Comparison of ENCODE assay signal across 8 cellular contexts in genomic region chr16:3131755-3132377, GRCh38. TPM values are rescaled to one million over a fixed set of nuclear protein-coding genes. Genes with fewer than 3 reads are reported as not detected.
A peak's percentile ranks its signal among the peaks of the same experiment; 100 is the strongest.
DNase-seq lines count a peak whose midpoint lies in the region; ATAC-seq and TF ChIP-seq lines count a peak whose summit lies in the region.

No MANE protein-coding gene starts in this region.

- no peak overlapping the region for H3K27ac Mint-ChIP-seq in activated T-helper 1 cell treated with anti-CD3 and anti-CD28 coated beads, Interleukin-12 subunit alpha, Interleukin-12 subunit beta, Interleukin-2, Interleukin-4 antibody, amounts not matched to agents 30 ng/mL and 10 ng/mL and 1 ng/mL, durations not matched to agents 14 hours and 24 hours and 36 hours
- peak overlapping the region in 5 of 6 donors; percentile 11 to 77 (median 45) for H3K27ac Mint-ChIP-seq in immature natural killer cell
- H3K27ac Mint-ChIP-seq in type B pancreatic cell = no peak overlapping the region

- intact Hi-C loops in activated T-helper 1 cell treated with anti-CD3 and anti-CD28 coated beads, Interleukin-12 subunit alpha, Interleukin-12 subunit beta, Interleukin-2, Interleukin-4 antibody, amounts not matched to agents 30 ng/mL and 10 ng/mL and 1 ng/mL, durations not matched to agents 14 hours and 24 hours and 36 hours (cut with micrococcal nuclease) = no loop called here

- no peak overlapping the region for H3K27ac ChIP-seq in OCI-LY1 (ENCODE audit: low read depth, low read length, poor library complexity, severe bottlenecking)

- H3K4me1 ChIP-seq in OCI-LY1 (ENCODE audit: insufficient read depth, low read length, severe bottlenecking) = peaks cover 37% of the 10 kb centered on the region

- peaks cover 47% of the 10 kb centered on the region for H3K4me1 Mint-ChIP-seq in activated T-helper 1 cell treated with anti-CD3 and anti-CD28 coated beads, Interleukin-12 subunit alpha, Interleukin-12 subunit beta, Interleukin-2, Interleukin-4 antibody, amounts not matched to agents 30 ng/mL and 10 ng/mL and 1 ng/mL, durations not matched to agents 14 hours and 24 hours and 36 hours (ENCODE audit: low read depth)
- H3K4me1 Mint-ChIP-seq in immature natural killer cell (peaks cover 55 to 64% of the 10 kb centered on the region in 2 donors), type B pancreatic cell (ENCODE audit: unreplicated experiment) (peaks cover 30% of the 10 kb centered on the region)

- H4K20me1 ChIP-seq in OCI-LY1 (ENCODE audit: insufficient read depth, low read length) = no peaks in the 10 kb centered on the region

- H3K27me3 Mint-ChIP-seq in activated T-helper 1 cell treated with anti-CD3 and anti-CD28 coated beads, Interleukin-12 subunit alpha, Interleukin-12 subunit beta, Interleukin-2, Interleukin-4 antibody, amounts not matched to agents 30 ng/mL and 10 ng/mL and 1 ng/mL, durations not matched to agents 14 hours and 24 hours and 36 hours (ENCODE audit: insufficient read depth) = no peaks in the 10 kb centered on the region
- H3K27me3 Mint-ChIP-seq in immature natural killer cell (ENCODE audit: low read depth in 3 of 3) = peaks cover 0 to 3% (median 2%) of the 10 kb centered on the region in 3 donors
- no peaks in the 10 kb centered on the region for H3K27me3 Mint-ChIP-seq in type B pancreatic cell

- H3K4me3 ChIP-seq in OCI-LY1 (ENCODE audit: low read depth, low read length, poor library complexity, severe bottlenecking) = no peak overlapping the region

- no peaks in the 10 kb centered on the region for H3K9me3 ChIP-seq in OCI-LY1 (ENCODE audit: low read length)

- no peak overlapping the region for H2AFZ ChIP-seq in OCI-LY1 (ENCODE audit: low read length)

- H3K9me2 ChIP-seq in OCI-LY1 (ENCODE audit: low read depth, low read length) = no peaks in the 10 kb centered on the region

- H3K79me2 ChIP-seq in OCI-LY1 (ENCODE audit: insufficient read depth, low read length) = peaks cover 14% of the 10 kb centered on the region

- H3K4me3 Mint-ChIP-seq in activated T-helper 1 cell treated with anti-CD3 and anti-CD28 coated beads, Interleukin-12 subunit alpha, Interleukin-12 subunit beta, Interleukin-2, Interleukin-4 antibody, amounts not matched to agents 30 ng/mL and 10 ng/mL and 1 ng/mL, durations not matched to agents 14 hours and 24 hours and 36 hours = peak overlapping the region; percentile 39
- H3K4me3 Mint-ChIP-seq in immature natural killer cell (no peak overlapping the region), type B pancreatic cell (peak overlapping the region; percentile 76)

- ATAC-seq in HG02763 (IDR thresholded peaks at IDR 0.05; ENCODE audit: unreplicated experiment) = no peak

- DNase-seq in activated effector memory CD4-positive, alpha-beta T cell treated with anti-CD3 and anti-CD28 coated beads, Interleukin-2, amount 50 U/mL, for 16 hours = peak; percentile 73
- DNase-seq in activated effector memory CD4-positive, alpha-beta T cell treated with Interleukin-2 at 50 U/mL for 16 hours = no peak
- DNase-seq in activated T-helper 1 cell treated with anti-CD3 and anti-CD28 coated beads, Interleukin-12 subunit alpha, Interleukin-12 subunit beta, Interleukin-2, Interleukin-4 antibody, amounts not matched to agents 30 ng/mL and 10 ng/mL and 1 ng/mL, durations not matched to agents 14 hours and 24 hours and 36 hours (ENCODE audit: low spot score) = peak; percentile 30
- DNase-seq in immature natural killer cell (peak; percentile 33 to 42 (median 34)), type B pancreatic cell (ENCODE audit: extremely low spot score, unreplicated experiment) (no peak), G401 (ENCODE audit: low spot score) (no peak)

- no peaks in the 10 kb centered on the region for H3K27me3 ChIP-seq in OCI-LY1 (ENCODE audit: insufficient read depth, low read length)

- peaks cover 19% of the 10 kb centered on the region for H3K36me3 Mint-ChIP-seq in activated T-helper 1 cell treated with anti-CD3 and anti-CD28 coated beads, Interleukin-12 subunit alpha, Interleukin-12 subunit beta, Interleukin-2, Interleukin-4 antibody, amounts not matched to agents 30 ng/mL and 10 ng/mL and 1 ng/mL, durations not matched to agents 14 hours and 24 hours and 36 hours (ENCODE audit: low read depth)
- peaks cover 2 to 5% (median 3%) of the 10 kb centered on the region in 3 donors for H3K36me3 Mint-ChIP-seq in immature natural killer cell
- peaks cover 11% of the 10 kb centered on the region for H3K36me3 Mint-ChIP-seq in type B pancreatic cell

- H3K4me2 ChIP-seq in OCI-LY1 (ENCODE audit: low read length) = no peak overlapping the region

- H3K9me3 Mint-ChIP-seq in activated T-helper 1 cell treated with anti-CD3 and anti-CD28 coated beads, Interleukin-12 subunit alpha, Interleukin-12 subunit beta, Interleukin-2, Interleukin-4 antibody, amounts not matched to agents 30 ng/mL and 10 ng/mL and 1 ng/mL, durations not matched to agents 14 hours and 24 hours and 36 hours = no peaks in the 10 kb centered on the region
- H3K9me3 Mint-ChIP-seq in immature natural killer cell (no peaks in the 10 kb centered on the region), type B pancreatic cell (no peaks in the 10 kb centered on the region)

- peaks cover 4% of the 10 kb centered on the region; the same call in 1 of the 2 replicates for H3F3A ChIP-seq in OCI-LY1 (ENCODE audit: insufficient read depth, low read length)

- TF ChIP-seq CTCF in OCI-LY1 (IDR thresholded peaks at IDR 0.05; ENCODE audit: low read length) (peak; percentile 37; the same call in 1 of the 2 replicates), type B pancreatic cell (conservative IDR thresholded peaks at IDR 0.05) (peak; percentile 70)

- no peak overlapping the region for H3K9ac ChIP-seq in OCI-LY1 (ENCODE audit: low read length)

- peaks cover 20% of the 10 kb centered on the region; the same call in 1 of the 2 replicates for H3K36me3 ChIP-seq in OCI-LY1 (ENCODE audit: insufficient read depth, low read length)

- in situ Hi-C loops in G401 (cut with HindIII; ENCODE audit: low sequenced_read_pairs) = no loop called here

RNA-seq across cellular contexts. Expression of gene ZNF213, which starts 3.0 kb away (rescaled TPM):
- total RNA-seq in activated T-helper 1 cell treated with anti-CD3 and anti-CD28 coated beads, Interleukin-12 subunit alpha, Interleukin-12 subunit beta, Interleukin-2, Interleukin-4 antibody, amounts not matched to agents 30 ng/mL and 10 ng/mL and 1 ng/mL, durations not matched to agents 14 hours and 24 hours and 36 hours = 9.6 and 12.4 TPM in 2 replicates
- polyA plus RNA-seq in immature natural killer cell = 1 to 10 TPM; 1.7 to 4.5 (median 2.4) TPM
- 11.6 and 13.3 TPM in 2 replicates for total RNA-seq in type B pancreatic cell (ENCODE audit: low replicate concordance)
- total RNA-seq in G401 (2014; rRNA removed; shearing (Covaris generic)) = 0.31 and 0.61 TPM in 2 replicates

RNA-seq across cellular contexts. Expression of gene ZNF205, which starts 19.5 kb away (rescaled TPM):
- total RNA-seq in activated T-helper 1 cell treated with anti-CD3 and anti-CD28 coated beads, Interleukin-12 subunit alpha, Interleukin-12 subunit beta, Interleukin-2, Interleukin-4 antibody, amounts not matched to agents 30 ng/mL and 10 ng/mL and 1 ng/mL, durations not matched to agents 14 hours and 24 hours and 36 hours = 0.15 and 0.39 TPM in 2 replicates
- polyA plus RNA-seq in immature natural killer cell = under 1 TPM in 1 of 3 donors, not detected in 2; 0.13 TPM
- 15.0 and 18.2 TPM in 2 replicates for total RNA-seq in type B pancreatic cell (ENCODE audit: low replicate concordance)
- 21.3 and 27.6 TPM in 2 replicates for total RNA-seq in G401 (2014; rRNA removed; shearing (Covaris generic))

RNA-seq across cellular contexts. Expression of gene ZSCAN10, which starts 32.8 kb away (rescaled TPM):
- total RNA-seq in activated T-helper 1 cell treated with anti-CD3 and anti-CD28 coated beads, Interleukin-12 subunit alpha, Interleukin-12 subunit beta, Interleukin-2, Interleukin-4 antibody, amounts not matched to agents 30 ng/mL and 10 ng/mL and 1 ng/mL, durations not matched to agents 14 hours and 24 hours and 36 hours = 0.07 TPM in 1 of 2 replicates, not detected in the other
- under 1 TPM in 1 of 3 donors, not detected in 2; 0.13 TPM for polyA plus RNA-seq in immature natural killer cell
- not detected in 2 replicates for total RNA-seq in type B pancreatic cell (ENCODE audit: low replicate concordance)
- total RNA-seq in G401 (2014; rRNA removed; shearing (Covaris generic)) = 11.2 and 17.3 TPM in 2 replicates

RNA-seq across cellular contexts. Expression of gene OR1F1, which starts 56.1 kb away (rescaled TPM):
- total RNA-seq in activated T-helper 1 cell treated with anti-CD3 and anti-CD28 coated beads, Interleukin-12 subunit alpha, Interleukin-12 subunit beta, Interleukin-2, Interleukin-4 antibody, amounts not matched to agents 30 ng/mL and 10 ng/mL and 1 ng/mL, durations not matched to agents 14 hours and 24 hours and 36 hours = not detected in 2 replicates
- not detected for polyA plus RNA-seq in immature natural killer cell
- total RNA-seq in type B pancreatic cell (ENCODE audit: low replicate concordance) = 0.34 TPM in 1 of 2 replicates, not detected in the other
- not detected in 2 replicates for total RNA-seq in G401 (2014; rRNA removed; shearing (Covaris generic))

Comparison
In these comparisons a context has a peak if more than half of its experiments do, and no peak if none do; other contexts are left out.
1. DNase-seq: peak in activated effector memory CD4-positive, alpha-beta T cell treated with anti-CD3 and anti-CD28 coated beads, Interleukin-2, amount 50 U/mL, for 16 hours (single experiment), activated T-helper 1 cell treated with anti-CD3 and anti-CD28 coated beads, Interleukin-12 subunit alpha, Interleukin-12 subunit beta, Interleukin-2, Interleukin-4 antibody, amounts not matched to agents 30 ng/mL and 10 ng/mL and 1 ng/mL, durations not matched to agents 14 hours and 24 hours and 36 hours (single experiment) and immature natural killer cell (3 of 3); none in activated effector memory CD4-positive, alpha-beta T cell treated with Interleukin-2 at 50 U/mL for 16 hours (single experiment), type B pancreatic cell (single experiment) and G401 (single experiment).
2. H3K27ac Mint-ChIP-seq: peak in immature natural killer cell (5 of 6); none in activated T-helper 1 cell treated with anti-CD3 and anti-CD28 coated beads, Interleukin-12 subunit alpha, Interleukin-12 subunit beta, Interleukin-2, Interleukin-4 antibody, amounts not matched to agents 30 ng/mL and 10 ng/mL and 1 ng/mL, durations not matched to agents 14 hours and 24 hours and 36 hours (single experiment) and type B pancreatic cell (single experiment).
3. H3K4me3 Mint-ChIP-seq: peak in activated T-helper 1 cell treated with anti-CD3 and anti-CD28 coated beads, Interleukin-12 subunit alpha, Interleukin-12 subunit beta, Interleukin-2, Interleukin-4 antibody, amounts not matched to agents 30 ng/mL and 10 ng/mL and 1 ng/mL, durations not matched to agents 14 hours and 24 hours and 36 hours (single experiment) and type B pancreatic cell (single experiment); none in immature natural killer cell (0 of 5).
4. RNA of gene ZNF205, which starts 19.5 kb away (total RNA-seq): 21.3 to 27.6 TPM in G401 and 15.0 to 18.2 TPM in type B pancreatic cell; 0.15 to 0.39 TPM in activated T-helper 1 cell treated with anti-CD3 and anti-CD28 coated beads, Interleukin-12 subunit alpha, Interleukin-12 subunit beta, Interleukin-2, Interleukin-4 antibody, amounts not matched to agents 30 ng/mL and 10 ng/mL and 1 ng/mL, durations not matched to agents 14 hours and 24 hours and 36 hours; every median in the first group is over 10 times any median in the second.
5. RNA of gene ZSCAN10, which starts 32.8 kb away (total RNA-seq): 11.2 to 17.3 TPM in G401; not detected in type B pancreatic cell and 0.07 TPM in activated T-helper 1 cell treated with anti-CD3 and anti-CD28 coated beads, Interleukin-12 subunit alpha, Interleukin-12 subunit beta, Interleukin-2, Interleukin-4 antibody, amounts not matched to agents 30 ng/mL and 10 ng/mL and 1 ng/mL, durations not matched to agents 14 hours and 24 hours and 36 hours; every median in the first group is over 10 times any median in the second.